Comparison of ENCODE assay signal across 8 cellular contexts in the genomic region with DNA sequence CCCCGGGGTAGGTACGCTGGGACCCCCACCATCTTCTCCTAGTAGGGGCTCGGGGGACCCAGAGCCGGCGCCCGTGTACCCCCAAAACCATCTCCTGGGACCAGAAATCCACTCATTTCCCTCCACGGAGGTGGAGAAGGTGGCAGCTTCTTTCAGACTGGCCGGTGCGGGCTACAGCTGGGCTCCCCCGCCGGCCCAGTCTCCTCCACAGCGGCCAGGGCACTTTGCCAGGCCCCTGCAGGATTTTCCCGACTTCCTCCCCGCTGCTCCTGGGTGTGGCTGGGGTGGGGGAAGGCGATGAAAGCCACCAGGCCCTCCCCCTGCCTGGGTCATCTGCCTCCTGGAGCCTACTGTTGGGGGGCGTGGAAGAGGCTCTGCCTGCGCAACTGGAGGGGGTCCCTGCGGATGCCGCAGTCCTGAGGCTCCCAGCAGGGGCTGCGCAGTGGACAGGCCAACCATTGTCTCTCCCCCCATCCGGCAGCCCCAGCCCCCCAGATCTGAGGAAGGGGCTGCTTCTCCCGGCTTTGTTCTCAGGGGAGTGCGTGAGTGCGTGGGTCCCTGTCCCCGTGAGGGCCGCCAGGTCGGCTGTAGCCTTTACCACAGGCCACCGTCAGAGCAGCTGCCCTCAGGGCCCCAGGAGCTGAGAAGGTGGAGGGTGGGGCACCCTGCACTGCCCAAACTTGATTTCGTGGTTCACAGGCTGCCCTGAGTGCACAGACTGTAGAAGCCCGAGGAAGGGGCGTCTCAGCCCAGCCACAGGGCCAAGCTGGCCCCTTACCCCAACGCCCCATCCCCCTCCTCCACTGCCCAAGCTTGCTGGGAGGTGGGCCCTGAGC. TPM values are rescaled to one million over a fixed set of nuclear protein-coding genes. Genes with fewer than 3 reads are reported as not detected.
DNase-seq lines count a peak whose midpoint lies in the region; ATAC-seq and TF ChIP-seq lines count a peak whose summit lies in the region.

No MANE protein-coding gene starts in this region.

- peak overlapping the region; percentile 76 for H3K4me3 ChIP-seq in NT2/D1 (ENCODE audit: insufficient read length, low read depth)

- H3K27ac Mint-ChIP-seq in mesothelial cell of epicardium = peak overlapping the region; percentile 79

- H3K27me3 Mint-ChIP-seq in mesothelial cell of epicardium (ENCODE audit: low read depth) = no peaks in the 10 kb centered on the region

- DNase-seq in NCI-H510A (lab: John Stamatoyannopoulos, UW) (peak; percentile 62), NCI-H510A treated with DMSO at 0.1 percent for 48 hours (lab: John Stamatoyannopoulos, UW) (no peak), NT2/D1 (ENCODE audit: low read depth, low spot score) (no peak), dermis blood vessel endothelial cell (peak; percentile 70), mesothelial cell of epicardium (ENCODE audit: low spot score in 2 of 2, unreplicated experiment in 2 of 2) (no peak), GF-D8 (lab: John Stamatoyannopoulos, UW) (no peak)

- H3K9me3 ChIP-seq in NT2/D1 (ENCODE audit: insufficient read depth, low read length) = no peaks in the 10 kb centered on the region

- no peaks in the 10 kb centered on the region for H3K27me3 ChIP-seq in NT2/D1 (ENCODE audit: insufficient read depth, insufficient read length)

- H3K4me1 Mint-ChIP-seq in mesothelial cell of epicardium = peaks cover 35% of the 10 kb centered on the region

- no peak for TF ChIP-seq CTCF in mesothelial cell of epicardium (IDR thresholded peaks at IDR 0.05; ENCODE audit: unreplicated experiment)

- peaks cover 3% of the 10 kb centered on the region for H3K36me3 Mint-ChIP-seq in mesothelial cell of epicardium

- ATAC-seq in GM18498 (IDR thresholded peaks at IDR 0.05; ENCODE audit: unreplicated experiment) (no peak), GM19395 (IDR thresholded peaks at IDR 0.05; ENCODE audit: unreplicated experiment) (no peak)

- peak overlapping the region; percentile 78 for H3K4me3 Mint-ChIP-seq in mesothelial cell of epicardium

- H3K4me1 ChIP-seq in NT2/D1 (ENCODE audit: insufficient read depth, insufficient read length) = peaks cover 24% of the 10 kb centered on the region

- H3K9me3 Mint-ChIP-seq in mesothelial cell of epicardium = no peaks in the 10 kb centered on the region

- peaks cover 35% of the 10 kb centered on the region for H3K36me3 ChIP-seq in NT2/D1 (ENCODE audit: insufficient read depth, insufficient read length, low read length)

- peak overlapping the region; percentile 88 for H3K9ac ChIP-seq in NT2/D1 (ENCODE audit: insufficient read length, low read depth)

RNA-seq across cellular contexts. Expression of a gene that starts 1.3 kb away (rescaled TPM):
- 102 and 117 TPM in 2 replicates for total RNA-seq in dermis blood vessel endothelial cell
- total RNA-seq in mesothelial cell of epicardium = 502 to 532 TPM (median 514 TPM) in 3 replicates

RNA-seq across cellular contexts. Expression of a gene that starts 7.9 kb away (rescaled TPM):
- total RNA-seq in dermis blood vessel endothelial cell (75.4 and 122 TPM in 2 replicates), mesothelial cell of epicardium (112 to 139 TPM (median 123 TPM) in 3 replicates)

RNA-seq across cellular contexts. Expression of a gene that starts 21.3 kb away (rescaled TPM):
- total RNA-seq in dermis blood vessel endothelial cell (49.6 and 76.9 TPM in 2 replicates), mesothelial cell of epicardium (87.7 to 92.1 TPM (median 92.0 TPM) in 3 replicates)

RNA-seq across cellular contexts. Expression of a gene that starts 39.3 kb away (rescaled TPM):
- total RNA-seq in dermis blood vessel endothelial cell (not detected in 2 replicates), mesothelial cell of epicardium (1.6 to 2.8 TPM (median 2.7 TPM) in 3 replicates)

RNA-seq across cellular contexts. Expression of a gene that starts 52.9 kb away (rescaled TPM):
- total RNA-seq in dermis blood vessel endothelial cell (not detected in 2 replicates), mesothelial cell of epicardium (0.27 to 0.57 TPM (median 0.40 TPM) in 3 replicates)

Comparison
In these comparisons a context has a peak if more than half of its experiments do, and no peak if none do; other contexts are left out.
1. DNase-seq: peak in NCI-H510A (single experiment) and dermis blood vessel endothelial cell (single experiment); none in NCI-H510A treated with DMSO at 0.1 percent for 48 hours (single experiment), NT2/D1 (single experiment), mesothelial cell of epicardium (0 of 2) and GF-D8 (single experiment).